Comparison of ENCODE assay signal across 6 cellular contexts in the genomic region with DNA sequence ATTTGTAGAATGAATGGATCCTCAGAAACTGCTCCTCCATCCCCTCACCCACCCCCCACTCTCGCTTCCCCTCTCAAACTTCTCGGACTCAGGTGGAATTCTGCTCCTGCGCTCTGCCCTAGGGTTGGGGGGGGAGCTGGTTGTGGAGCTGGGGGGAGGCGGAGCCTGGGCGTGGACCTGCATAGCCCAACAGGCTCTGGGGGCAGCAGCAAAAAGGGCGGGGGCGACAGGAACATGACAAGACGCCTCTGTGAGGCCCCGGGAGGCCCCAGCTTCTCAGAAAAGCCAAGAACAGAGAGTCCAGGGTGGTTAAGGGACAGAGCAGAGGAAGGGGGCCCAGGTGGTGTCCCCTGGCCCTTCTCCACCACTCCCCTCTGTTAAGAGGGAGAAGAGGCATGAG. TPM values are rescaled to one million over a fixed set of nuclear protein-coding genes. Genes with fewer than 3 reads are reported as not detected.
DNase-seq lines count a peak whose midpoint lies in the region; ATAC-seq and TF ChIP-seq lines count a peak whose summit lies in the region.

No MANE protein-coding gene starts in this region.

- H3K4me3 Mint-ChIP-seq in activated CD4-positive, alpha-beta T cell treated with anti-CD3 and anti-CD28 coated beads for 36 hours = peak overlapping the region; percentile 92

- no peaks in the 10 kb centered on the region for H3K9me3 Mint-ChIP-seq in activated CD4-positive, alpha-beta T cell treated with anti-CD3 and anti-CD28 coated beads for 36 hours (ENCODE audit: low read depth)

- no peak for DNase-seq in activated CD4-positive, alpha-beta T cell treated with anti-CD3 and anti-CD28 coated beads for 36 hours
- no peak for DNase-seq in activated CD4-positive, alpha-beta T cell treated with anti-CD3 and anti-CD28 coated beads for 48 hours
- peak in 1 of 2 donors; percentile 71 for DNase-seq in cardiac muscle cell (ENCODE audit: low read depth in 1 of 2, low spot score in 1 of 2)
- no peak for DNase-seq in GM13977 (ENCODE audit: low spot score)
- no peak for DNase-seq in NOMO-1 treated with DMSO at 0.1 percent for 48 hours (lab: John Stamatoyannopoulos, UW; ENCODE audit: unreplicated experiment)

- H3K36me3 ChIP-seq in cardiac muscle cell (peaks cover 14% of the 10 kb centered on the region), thymus (ENCODE audit: control insufficient read depth, insufficient read depth) (peaks cover 53% of the 10 kb centered on the region)

- WGBS in thymus = 72% methylated on average over 9 of the region's 9 CpGs

- H3K27ac ChIP-seq in cardiac muscle cell = peak overlapping the region; percentile 87
- no peak overlapping the region for H3K27ac ChIP-seq in thymus (ENCODE audit: low read depth)

- TF ChIP-seq CTCF in cardiac muscle cell (IDR thresholded peaks at IDR 0.05; ENCODE audit: low read depth, low read length) (no peak), GM13977 (IDR thresholded peaks at IDR 0.05; ENCODE audit: extremely low read depth, insufficient read depth, missing control alignments) (no peak)

- H3K9me3 ChIP-seq in cardiac muscle cell (ENCODE audit: low read depth) (no peaks in the 10 kb centered on the region), thymus (ENCODE audit: control insufficient read depth) (no peaks in the 10 kb centered on the region)

- in situ Hi-C loops in GM13977 (cut with MboI; ENCODE audit: low pct_unique_long_range_greater_than_20kb, low sequenced_read_pairs, unreplicated experiment) = no loop called here

- H3K27me3 ChIP-seq in cardiac muscle cell (no peaks in the 10 kb centered on the region), thymus (ENCODE audit: control insufficient read depth, insufficient read depth) (no peaks in the 10 kb centered on the region)

- POLR2A ChIA-PET in activated CD4-positive, alpha-beta T cell treated with anti-CD3 and anti-CD28 coated beads for 36 hours (lab: Charles Lee) = no interaction called here

- CTCF ChIA-PET in activated CD4-positive, alpha-beta T cell treated with anti-CD3 and anti-CD28 coated beads for 36 hours (lab: Charles Lee) = interaction anchor here (0.7 to 1.0 kb wide), 4 partner anchors 85 to 291 kb away, joined by 3 to 4 read pairs (median 3); no protein-coding TSS in a partner anchor

- peak overlapping the region; percentile 85 for H3K27ac Mint-ChIP-seq in activated CD4-positive, alpha-beta T cell treated with anti-CD3 and anti-CD28 coated beads for 36 hours

- peak overlapping the region; percentile 89 for H3K4me3 ChIP-seq in cardiac muscle cell
- peak overlapping the region; percentile 97 for H3K4me3 ChIP-seq in thymus (ENCODE audit: low read length)

- H3K36me3 Mint-ChIP-seq in activated CD4-positive, alpha-beta T cell treated with anti-CD3 and anti-CD28 coated beads for 36 hours (ENCODE audit: low read depth) = peaks cover 40% of the 10 kb centered on the region

- H3K4me1 Mint-ChIP-seq in activated CD4-positive, alpha-beta T cell treated with anti-CD3 and anti-CD28 coated beads for 36 hours = peaks cover 50% of the 10 kb centered on the region

- H3K27me3 Mint-ChIP-seq in activated CD4-positive, alpha-beta T cell treated with anti-CD3 and anti-CD28 coated beads for 36 hours = no peaks in the 10 kb centered on the region

- intact Hi-C loops in activated CD4-positive, alpha-beta T cell treated with anti-CD3 and anti-CD28 coated beads for 36 hours (cut with DNase I, micrococcal nuclease) = no loop called here

- H3K4me1 ChIP-seq in cardiac muscle cell (ENCODE audit: low read depth) (peaks cover 30% of the 10 kb centered on the region), thymus (ENCODE audit: control insufficient read depth, insufficient read depth, low read length) (peaks cover 19% of the 10 kb centered on the region)

- no peak for ATAC-seq in activated CD4-positive, alpha-beta T cell treated with anti-CD3 and anti-CD28 coated beads for 36 hours

RNA-seq across cellular contexts. Expression of a gene that starts 3.5 kb away (rescaled TPM):
- total RNA-seq in activated CD4-positive, alpha-beta T cell treated with anti-CD3 and anti-CD28 coated beads for 36 hours = 10 to 100 TPM; 78.5 to 85.7 TPM
- total RNA-seq in cardiac muscle cell = 103 and 133 TPM in 2 replicates
- polyA plus RNA-seq in cardiac muscle cell = 91.9 and 138 TPM in 2 replicates
- 67.7 TPM for polyA plus RNA-seq in thymus

RNA-seq across cellular contexts. Expression of a gene that starts 8.2 kb away (rescaled TPM):
- under 1 TPM; 0.21 to 0.56 TPM for total RNA-seq in activated CD4-positive, alpha-beta T cell treated with anti-CD3 and anti-CD28 coated beads for 36 hours
- total RNA-seq in cardiac muscle cell = 9.0 and 13.0 TPM in 2 replicates
- 0.06 and 0.22 TPM in 2 replicates for polyA plus RNA-seq in cardiac muscle cell
- 0.66 TPM for polyA plus RNA-seq in thymus

RNA-seq across cellular contexts. Expression of a gene that starts 11.5 kb away (rescaled TPM):
- 1 to 10 TPM; 3.5 to 4.2 TPM for total RNA-seq in activated CD4-positive, alpha-beta T cell treated with anti-CD3 and anti-CD28 coated beads for 36 hours
- 0.28 and 1.6 TPM in 2 replicates for total RNA-seq in cardiac muscle cell
- polyA plus RNA-seq in cardiac muscle cell = 0.79 and 1.2 TPM in 2 replicates
- 2.4 TPM for polyA plus RNA-seq in thymus

RNA-seq across cellular contexts. Expression of a gene that starts 39.3 kb away (rescaled TPM):
- total RNA-seq in activated CD4-positive, alpha-beta T cell treated with anti-CD3 and anti-CD28 coated beads for 36 hours = 10 to 100 TPM; 48.7 to 60.3 TPM
- 51.5 and 81.5 TPM in 2 replicates for total RNA-seq in cardiac muscle cell
- polyA plus RNA-seq in cardiac muscle cell = 78.7 and 108 TPM in 2 replicates
- 107 TPM for polyA plus RNA-seq in thymus

RNA-seq across cellular contexts. Expression of a gene that starts 45.9 kb away (rescaled TPM):
- 10 to 100 TPM; 44.4 to 45.9 TPM for total RNA-seq in activated CD4-positive, alpha-beta T cell treated with anti-CD3 and anti-CD28 coated beads for 36 hours
- total RNA-seq in cardiac muscle cell = 28.5 and 41.7 TPM in 2 replicates
- polyA plus RNA-seq in cardiac muscle cell (21.5 and 27.0 TPM in 2 replicates), thymus (37.4 TPM)
